In genomic region chr6:24283043-24283985, GRCh38 we compare ENCODE assay signal across 8 cellular contexts.
DNase-seq lines count a peak whose midpoint lies in the region; ATAC-seq and TF ChIP-seq lines count a peak whose summit lies in the region.

No MANE protein-coding gene starts in this region.

- no peaks in the 10 kb centered on the region for H3K9me3 ChIP-seq in thoracic aorta

- peak; percentile 76 for ATAC-seq in GM19452 (IDR thresholded peaks at IDR 0.05; ENCODE audit: unreplicated experiment)
- ATAC-seq in HG03457 (IDR thresholded peaks at IDR 0.05; ENCODE audit: unreplicated experiment), result peak; percentile 84
- no peak for ATAC-seq in thoracic aorta (ENCODE audit: insufficient number of reproducible peaks, low FRiP score, low read depth)

- TF ChIP-seq CTCF in epithelial cell of esophagus (IDR thresholded peaks at IDR 0.05; ENCODE audit: insufficient read depth, low read depth, low read length, missing control alignments), result peak; percentile 80
- TF ChIP-seq CTCF in thoracic aorta (IDR thresholded peaks at IDR 0.05), result peak; percentile 37

- H3K36me3 ChIP-seq in thoracic aorta, result no peaks in the 10 kb centered on the region

- H3K4me1 ChIP-seq in thoracic aorta (ENCODE audit: control insufficient read depth in 1 of 2, low read depth in 2 of 2), result peaks cover 0 to 6% of the 10 kb centered on the region in 2 donors

- DNase-seq in D341Med (ENCODE audit: low spot score) (peak; percentile 78), NCI-H226 (peak; percentile 82), epithelial cell of esophagus (ENCODE audit: low read depth) (peak; percentile 83), middle frontal gyrus (ENCODE audit: extremely low spot score, low spot score) (peak; percentile 16), thoracic aorta (ENCODE audit: low spot score) (no peak)
- DNase-seq in activated CD4-positive, alpha-beta T cell treated with anti-CD3 and anti-CD28 coated beads for 48 hours, result peak; percentile 56

- H3K27ac ChIP-seq in thoracic aorta, result no peak overlapping the region

- H3K4me3 ChIP-seq in epithelial cell of esophagus (ENCODE audit: low read length), result no peak overlapping the region
- peak overlapping the region; percentile 50 for H3K4me3 ChIP-seq in thoracic aorta

- H3K27me3 ChIP-seq in thoracic aorta (replicated peaks; ENCODE audit: insufficient read depth), result no peaks in the 10 kb centered on the region
